Comparison of ENCODE assay signal across 15 cellular contexts in genomic region chr11:57675176-57675941, GRCh38. TPM values are rescaled to one million over a fixed set of nuclear protein-coding genes. Genes with fewer than 3 reads are reported as not detected.
DNase-seq lines count a peak whose midpoint lies in the region; ATAC-seq, FAIRE-seq and TF ChIP-seq lines count a peak whose summit lies in the region.
"Had no signal": no experiment of that assay in that cellular context is flagged by ENCODE, and none has a peak within 500 bp of the region (broad histone marks: within the 10 kb centered on the region; RNA-seq: fewer than 3 reads in every experiment).

No MANE protein-coding gene starts in this region.

- H3K4me3 ChIP-seq in bronchial epithelial cell (ENCODE audit: low read depth, low read length), result no peak overlapping the region
- H3K4me3 ChIP-seq: esophagus muscularis mucosa, heart left ventricle, SJCRH30 had no signal

- TF ChIP-seq CTCF in bronchial epithelial cell (IDR thresholded peaks at IDR 0.05; ENCODE audit: insufficient read depth, low read length, severe bottlenecking) (no peak), progenitor cell of endocrine pancreas (IDR thresholded peaks at IDR 0.05; ENCODE audit: unreplicated experiment) (no peak), chondrocyte (IDR thresholded peaks at IDR 0.05) (no peak)

- no peaks in the 10 kb centered on the region for H3K27me3 Mint-ChIP-seq in progenitor cell of endocrine pancreas
- H3K27me3 Mint-ChIP-seq in chondrocyte (ENCODE audit: low read depth), result no peaks in the 10 kb centered on the region

- H3K4me3 Mint-ChIP-seq in progenitor cell of endocrine pancreas (ENCODE audit: low read depth), result no peak overlapping the region
- no peak overlapping the region for H3K4me3 Mint-ChIP-seq in chondrocyte (ENCODE audit: unreplicated experiment)

- H3K36me3 ChIP-seq in bronchial epithelial cell (ENCODE audit: control insufficient read depth, insufficient read depth, low read length), result peaks cover 1% of the 10 kb centered on the region

- no peak for FAIRE-seq in bronchial epithelial cell (lab: Jason Lieb, UNC)
- FAIRE-seq: A204.1 had no signal

- peak; percentile 24 for DNase-seq in NCI-H510A treated with DMSO at 0.1 percent for 48 hours (lab: John Stamatoyannopoulos, UW)
- DNase-seq in NCI-H510A (lab: John Stamatoyannopoulos, UW), result no peak
- DNase-seq in bronchial epithelial cell (ENCODE audit: low read depth), result peak; percentile 51
- no peak for DNase-seq in progenitor cell of endocrine pancreas (ENCODE audit: low spot score, unreplicated experiment)
- DNase-seq in DMS 273 (lab: John Stamatoyannopoulos, UW; ENCODE audit: unreplicated experiment), result no peak
- no peak for DNase-seq in chondrocyte (ENCODE audit: low spot score)
- DNase-seq: COR-L47, heart left ventricle, kidney glomerular epithelial cell, NCI-H1105 treated with DMSO at 0.1 percent for 48 hours, SJCRH30 had no signal

- ATAC-seq in HG02610 (IDR thresholded peaks at IDR 0.05; ENCODE audit: unreplicated experiment) (peak; percentile 50), GM21423 (IDR thresholded peaks at IDR 0.05; ENCODE audit: unreplicated experiment) (no peak)
- ATAC-seq: heart left ventricle had no signal

- peaks cover 15% of the 10 kb centered on the region for H3K36me3 Mint-ChIP-seq in progenitor cell of endocrine pancreas (ENCODE audit: insufficient read depth)
- peaks cover 17% of the 10 kb centered on the region for H3K36me3 Mint-ChIP-seq in chondrocyte (ENCODE audit: low read depth)

- H3K4me1 Mint-ChIP-seq in progenitor cell of endocrine pancreas (ENCODE audit: low read depth) (peaks cover 31% of the 10 kb centered on the region), chondrocyte (ENCODE audit: low read depth) (peaks cover 14% of the 10 kb centered on the region)

- H3K9me3 Mint-ChIP-seq in progenitor cell of endocrine pancreas (ENCODE audit: low read depth) (no peaks in the 10 kb centered on the region), chondrocyte (ENCODE audit: low read depth) (no peaks in the 10 kb centered on the region)

- H3K27me3 ChIP-seq in bronchial epithelial cell (ENCODE audit: control insufficient read depth, insufficient read depth, low read length), result no peaks in the 10 kb centered on the region
- H3K27me3 ChIP-seq: esophagus muscularis mucosa, heart left ventricle, SJCRH30 had no signal

- H3K27ac Mint-ChIP-seq in progenitor cell of endocrine pancreas, result peak overlapping the region; percentile 58
- no peak overlapping the region for H3K27ac Mint-ChIP-seq in chondrocyte (ENCODE audit: unreplicated experiment)

RNA-seq across cellular contexts. Expression of gene ZDHHC5, which starts 7.4 kb away (rescaled TPM):
- total RNA-seq in bronchial epithelial cell (30.3 and 43.5 TPM in 2 replicates), progenitor cell of endocrine pancreas (56.7 and 60.1 TPM in 2 replicates), chondrocyte (57.4 to 60.3 TPM (median 59.2 TPM) in 3 replicates)

RNA-seq across cellular contexts. Expression of gene CLP1, which starts 17.8 kb away (rescaled TPM):
- total RNA-seq in bronchial epithelial cell, result 15.7 and 28.2 TPM in 2 replicates
- total RNA-seq in progenitor cell of endocrine pancreas, result 22.0 and 22.2 TPM in 2 replicates
- 12.2 to 14.9 TPM (median 13.8 TPM) in 3 replicates for total RNA-seq in chondrocyte

RNA-seq across cellular contexts. Expression of gene YPEL4, which starts 25.6 kb away (rescaled TPM):
- 0.26 TPM in 1 of 2 replicates, not detected in the other for total RNA-seq in bronchial epithelial cell
- total RNA-seq in progenitor cell of endocrine pancreas, result 0.22 TPM in 2 replicates
- 0.41 TPM in 1 of 3 replicates, not detected in the others for total RNA-seq in chondrocyte

RNA-seq across cellular contexts. Expression of gene MED19, which starts 36.7 kb away (rescaled TPM):
- total RNA-seq in bronchial epithelial cell (13.2 and 17.2 TPM in 2 replicates), progenitor cell of endocrine pancreas (24.2 and 24.4 TPM in 2 replicates), chondrocyte (18.9 to 20.0 TPM (median 19.4 TPM) in 3 replicates)

RNA-seq across cellular contexts. Expression of gene TMX2, which starts 37.0 kb away (rescaled TPM):
- total RNA-seq in bronchial epithelial cell, result 70.5 and 71.3 TPM in 2 replicates
- total RNA-seq in progenitor cell of endocrine pancreas, result 82.7 and 82.9 TPM in 2 replicates
- 58.6 to 77.7 TPM (median 59.5 TPM) in 3 replicates for total RNA-seq in chondrocyte

Comparison
In these comparisons a context has a peak if more than half of its experiments do, and no peak if none do; other contexts are left out.
1. DNase-seq: peak in NCI-H510A treated with DMSO at 0.1 percent for 48 hours (single experiment) and bronchial epithelial cell (single experiment); none in NCI-H510A (single experiment), progenitor cell of endocrine pancreas (single experiment), DMS 273 (single experiment) and chondrocyte (single experiment).